ENCODE assay signal across 8 cellular contexts in the genomic region with DNA sequence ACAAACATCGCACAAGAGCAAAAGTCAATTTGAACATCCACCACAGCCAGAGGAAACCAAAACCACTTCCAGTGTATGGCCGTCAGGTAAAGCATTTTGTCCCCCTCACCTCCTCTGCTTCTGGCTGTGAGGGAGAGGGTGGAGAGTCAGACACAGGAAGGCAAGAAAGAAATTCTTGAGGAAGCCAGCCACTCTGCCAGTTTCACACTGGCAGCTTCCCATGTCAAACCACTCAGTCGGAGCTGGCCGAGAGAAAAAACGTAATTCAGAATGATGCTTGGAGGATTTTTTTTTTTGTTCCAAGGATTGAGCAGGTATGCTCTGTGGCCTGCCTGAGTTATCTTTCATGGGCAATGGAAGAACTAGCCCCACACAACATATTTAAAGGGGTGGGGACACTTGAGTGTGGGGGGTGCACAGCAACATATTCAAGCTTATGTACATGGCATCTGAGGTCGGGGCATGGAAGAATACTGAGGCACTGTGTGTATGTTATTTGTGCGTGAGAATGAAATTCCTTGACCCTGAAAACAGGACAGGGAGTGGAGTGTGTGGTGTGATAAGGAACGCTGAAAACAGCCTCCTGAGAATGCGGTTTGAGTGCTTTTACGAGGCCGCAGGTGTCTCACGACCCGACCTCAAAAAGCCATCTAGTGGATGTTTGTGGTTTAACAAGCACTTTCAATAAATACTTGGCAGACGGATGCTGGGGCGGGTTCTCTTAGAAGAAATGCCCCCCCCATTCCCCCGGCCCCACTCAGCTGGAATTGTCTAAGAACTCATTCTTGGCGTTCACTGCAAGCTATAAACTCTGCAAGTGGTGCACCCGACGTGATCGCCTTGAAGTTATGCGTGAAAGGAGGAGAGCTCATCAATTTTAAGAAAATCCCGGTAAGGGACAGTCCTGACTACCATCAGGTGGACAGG. TPM values are rescaled to one million over a fixed set of nuclear protein-coding genes. Genes with fewer than 3 reads are reported as not detected.
DNase-seq lines count a peak whose midpoint lies in the region; ATAC-seq lines count a peak whose summit lies in the region.

No MANE protein-coding gene starts in this region.

- no peaks in the 10 kb centered on the region for H3K4me1 ChIP-seq in SJSA1 (replicated peaks)

- H3K9me3 ChIP-seq in SJSA1 (replicated peaks) = no peaks in the 10 kb centered on the region

- H3K36me3 ChIP-seq in SJSA1 = no peaks in the 10 kb centered on the region

- no peak for ATAC-seq in GM21786 (IDR thresholded peaks at IDR 0.05; ENCODE audit: unreplicated experiment)
- ATAC-seq in HG02763 (IDR thresholded peaks at IDR 0.05; ENCODE audit: unreplicated experiment) = no peak

- no peak overlapping the region for H3K27ac ChIP-seq in SJSA1

- H3K27me3 ChIP-seq in SJSA1 (replicated peaks) = peaks cover 13% of the 10 kb centered on the region; the same call in 1 of the 2 replicates

- peak overlapping the region; percentile 25; the same call in 1 of the 2 replicates for H3K4me3 ChIP-seq in GM08714 (ENCODE audit: low read length)
- no peak overlapping the region for H3K4me3 ChIP-seq in SJSA1

- DNase-seq in MV-4-11 (lab: John Stamatoyannopoulos, UW) (peak; percentile 35), SJSA1 (ENCODE audit: low read depth in 1 of 2, low spot score in 2 of 2) (peak; percentile 55 to 66), globus pallidus (ENCODE audit: low spot score) (peak; percentile 47), pons (ENCODE audit: low spot score) (peak; percentile 63)
- peak; percentile 8 to 59 (median 26) for DNase-seq in activated naive CD4-positive, alpha-beta T cell (lab: John Stamatoyannopoulos, UW)

RNA-seq across cellular contexts. Expression of gene DAXX, which starts 22.3 kb away (rescaled TPM):
- total RNA-seq in SJSA1 (2014; rRNA removed; shearing (Covaris generic)) = 37.2 and 44.5 TPM in 2 replicates

RNA-seq across cellular contexts. Expression of gene ZBTB22, which starts 27.5 kb away (rescaled TPM):
- total RNA-seq in SJSA1 (2014; rRNA removed; shearing (Covaris generic)) = 5.6 and 10.1 TPM in 2 replicates

RNA-seq across cellular contexts. Expression of gene TAPBP, which starts 31.2 kb away (rescaled TPM):
- total RNA-seq in SJSA1 (2014; rRNA removed; shearing (Covaris generic)) = 57.8 and 64.3 TPM in 2 replicates

RNA-seq across cellular contexts. Expression of gene RGL2, which starts 46.3 kb away (rescaled TPM):
- 24.5 and 35.7 TPM in 2 replicates for total RNA-seq in SJSA1 (2014; rRNA removed; shearing (Covaris generic))

RNA-seq across cellular contexts. Expression of gene KIFC1, which starts 46.6 kb away (rescaled TPM):
- 95.5 and 120 TPM in 2 replicates for total RNA-seq in SJSA1 (2014; rRNA removed; shearing (Covaris generic))
